7 cellular contexts compared by ENCODE assay signal in genomic region chr4:105828074-105828473, GRCh38.
"Had no signal": no experiment of that assay in that cellular context is flagged by ENCODE, and none has a peak within 500 bp of the region (broad histone marks: within the 10 kb centered on the region; RNA-seq: fewer than 3 reads in every experiment).

No MANE protein-coding gene starts in this region.

- DNase-seq: GDM1, GF-D8 had no signal

- H3K4me3 ChIP-seq: GM12878 had no signal

- FAIRE-seq: GM12878, GM12891, GM12892, GM18507, GM19239 had no signal

- ATAC-seq: GM12878 had no signal
